ENCODE assay signal across 8 cellular contexts in genomic region chr2:203225423-203226039, GRCh38. TPM values are rescaled to one million over a fixed set of nuclear protein-coding genes. Genes with fewer than 3 reads are reported as not detected.
DNase-seq lines count a peak whose midpoint lies in the region; ATAC-seq and TF ChIP-seq lines count a peak whose summit lies in the region.

No MANE protein-coding gene starts in this region.

- H3K36me3 Mint-ChIP-seq in activated CD8-positive, alpha-beta memory T cell treated with anti-CD3 and anti-CD28 coated beads, Interleukin-2, amount 10 ng/mL, durations not matched to agents 7 days and 5 days: no peaks in the 10 kb centered on the region
- H3K36me3 Mint-ChIP-seq in activated B cell treated with CpG ODN at 0.5 μM for 24 hours (ENCODE audit: low read depth): no peaks in the 10 kb centered on the region

- TF ChIP-seq EP300 in esophagus muscularis mucosa (IDR thresholded peaks at IDR 0.05): no peak

- no peak for DNase-seq in activated CD8-positive, alpha-beta memory T cell treated with anti-CD3 and anti-CD28 coated beads, Interleukin-2, amount 10 ng/mL, durations not matched to agents 7 days and 5 days
- no peak for DNase-seq in activated CD8-positive, alpha-beta memory T cell treated with anti-CD3 and anti-CD28 coated beads, Interleukin-2, amount 50 U/mL, for 48 hours
- peak in 1 of 2 experiments; percentile 17 for DNase-seq in HL-60 (ENCODE audit: low read depth in 1 of 2, low spot score in 1 of 2)
- DNase-seq in activated B cell treated with CpG ODN at 0.5 μM for 24 hours: no peak
- no peak for DNase-seq in esophagus muscularis mucosa (ENCODE audit: extremely low spot score)
- peak; percentile 7 for DNase-seq in retina
- no peak for DNase-seq in NK-92 (lab: John Stamatoyannopoulos, UW; ENCODE audit: unreplicated experiment)

- H3K27me3 Mint-ChIP-seq in activated CD8-positive, alpha-beta memory T cell treated with anti-CD3 and anti-CD28 coated beads, Interleukin-2, amount 10 ng/mL, durations not matched to agents 7 days and 5 days: no peaks in the 10 kb centered on the region
- H3K27me3 Mint-ChIP-seq in activated B cell treated with CpG ODN at 0.5 μM for 24 hours: no peaks in the 10 kb centered on the region

- H3K4me3 ChIP-seq in HL-60 (replicated peaks; ENCODE audit: insufficient read depth, low read length) (no peak overlapping the region), esophagus muscularis mucosa (no peak overlapping the region)

- H3K4me3 Mint-ChIP-seq in activated CD8-positive, alpha-beta memory T cell treated with anti-CD3 and anti-CD28 coated beads, Interleukin-2, amount 10 ng/mL, durations not matched to agents 7 days and 5 days: no peak overlapping the region
- H3K4me3 Mint-ChIP-seq in activated B cell treated with CpG ODN at 0.5 μM for 24 hours: no peak overlapping the region

- 96% methylated on average over 2 of the region's 2 CpGs for WGBS in esophagus muscularis mucosa

- no peak for TF ChIP-seq POLR2A in esophagus muscularis mucosa (IDR thresholded peaks at IDR 0.05; ENCODE audit: low read depth)

- ATAC-seq in activated CD8-positive, alpha-beta memory T cell treated with anti-CD3 and anti-CD28 coated beads, Interleukin-2, amount 10 ng/mL, durations not matched to agents 7 days and 5 days: peak; percentile 57
- ATAC-seq in activated B cell treated with CpG ODN at 0.5 μM for 24 hours (ENCODE audit: low read depth) (peak; percentile 78), HG03045 (IDR thresholded peaks at IDR 0.05; ENCODE audit: unreplicated experiment) (no peak)

- no peak overlapping the region for H3K27ac ChIP-seq in HL-60 (replicated peaks)
- H3K27ac ChIP-seq in esophagus muscularis mucosa (replicated peaks in 1 of 4): no peak overlapping the region

- H3K9me3 Mint-ChIP-seq in activated CD8-positive, alpha-beta memory T cell treated with anti-CD3 and anti-CD28 coated beads, Interleukin-2, amount 10 ng/mL, durations not matched to agents 7 days and 5 days (ENCODE audit: low read depth): peaks cover 2% of the 10 kb centered on the region
- H3K9me3 Mint-ChIP-seq in activated B cell treated with CpG ODN at 0.5 μM for 24 hours: no peaks in the 10 kb centered on the region

- TF ChIP-seq CTCF in HL-60 (IDR thresholded peaks at IDR 0.05; ENCODE audit: insufficient read depth, low read length) (peak; percentile 39), activated B cell treated with CpG ODN at 0.5 μM for 24 hours (IDR thresholded peaks at IDR 0.05) (peak; percentile 65), esophagus muscularis mucosa (IDR thresholded peaks at IDR 0.05) (peak; percentile 53 to 65 (median 56))

- H3K4me1 Mint-ChIP-seq in activated CD8-positive, alpha-beta memory T cell treated with anti-CD3 and anti-CD28 coated beads, Interleukin-2, amount 10 ng/mL, durations not matched to agents 7 days and 5 days: no peaks in the 10 kb centered on the region
- H3K4me1 Mint-ChIP-seq in activated B cell treated with CpG ODN at 0.5 μM for 24 hours: no peaks in the 10 kb centered on the region

- intact Hi-C loops in activated B cell treated with CpG ODN at 0.5 μM for 24 hours (cut with micrococcal nuclease): loop anchor here (1.0 to 2.0 kb wide), 4 partner anchors 14 to 683 kb away; partner anchors contain the start of gene CYP20A1
- intact Hi-C loops in esophagus muscularis mucosa (cut with DNase I): no loop called here

- no peak overlapping the region for H3K27ac Mint-ChIP-seq in activated CD8-positive, alpha-beta memory T cell treated with anti-CD3 and anti-CD28 coated beads, Interleukin-2, amount 10 ng/mL, durations not matched to agents 7 days and 5 days
- H3K27ac Mint-ChIP-seq in activated B cell treated with CpG ODN at 0.5 μM for 24 hours: no peak overlapping the region

- H3K36me3 ChIP-seq in esophagus muscularis mucosa: peaks cover 0 to 11% (median 0%) of the 10 kb centered on the region in 4 donors

- POLR2A ChIA-PET in activated B cell treated with CpG ODN at 0.5 μM for 24 hours (lab: Charles Lee): interaction anchor here (2.5 kb wide), 1 partner anchor 13 kb away, joined by 11 read pairs; the partner anchor contains the start of gene CYP20A1

- no peaks in the 10 kb centered on the region for H3K4me1 ChIP-seq in esophagus muscularis mucosa

- H3K27me3 ChIP-seq in HL-60 (ENCODE audit: insufficient read depth, poor library complexity, severe bottlenecking): no peaks in the 10 kb centered on the region
- H3K27me3 ChIP-seq in esophagus muscularis mucosa: no peaks in the 10 kb centered on the region

- CTCF ChIA-PET in activated CD8-positive, alpha-beta memory T cell treated with anti-CD3 and anti-CD28 coated beads, Interleukin-2, amount 10 ng/mL, durations not matched to agents 7 days and 5 days (lab: Charles Lee): interaction anchor here (0.6 to 2.3 kb wide), 10 partner anchors 7 to 685 kb away, joined by 3 to 11 read pairs (median 3); no protein-coding TSS in a partner anchor
- CTCF ChIA-PET in activated B cell treated with CpG ODN at 0.5 μM for 24 hours (lab: Charles Lee): interaction anchor here (1.2 to 2.5 kb wide), 8 partner anchors 9 to 684 kb away, joined by 3 to 13 read pairs (median 6); no protein-coding TSS in a partner anchor

- no peaks in the 10 kb centered on the region for H3K9me3 ChIP-seq in esophagus muscularis mucosa

RNA-seq across cellular contexts. Expression of gene CYP20A1, which starts 13.3 kb away (rescaled TPM):
- 10 to 100 TPM; 14.3 to 16.9 TPM for total RNA-seq in activated CD8-positive, alpha-beta memory T cell treated with anti-CD3 and anti-CD28 coated beads, Interleukin-2, amount 10 ng/mL, durations not matched to agents 7 days and 5 days
- total RNA-seq in activated B cell treated with CpG ODN at 0.5 μM for 24 hours (24.0 and 32.2 TPM in 2 replicates), esophagus muscularis mucosa (10 to 100 TPM; 23.7 to 33.8 (median 29.7) TPM)
